In the genomic region with DNA sequence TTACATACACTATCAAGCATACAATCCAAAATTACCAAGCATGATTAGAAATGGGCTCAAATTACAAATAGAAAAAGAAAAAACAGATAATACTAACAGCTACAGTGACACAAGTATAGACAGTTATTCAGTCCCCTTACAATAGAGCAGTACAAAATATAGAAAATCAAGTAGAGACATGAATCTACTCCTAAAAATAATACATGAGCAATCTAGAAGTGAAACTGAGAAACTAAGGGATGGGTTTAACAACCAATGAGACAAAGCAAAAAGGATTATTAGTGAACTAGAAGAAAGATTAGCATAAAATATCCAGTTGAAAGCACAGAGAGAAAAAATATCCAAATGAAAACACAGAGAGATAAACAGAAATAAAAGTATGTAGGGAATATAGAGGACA, we compare ENCODE assay signal across 15 cellular contexts.
"Had no signal": no experiment of that assay in that cellular context is flagged by ENCODE, and none has a peak within 500 bp of the region (broad histone marks: within the 10 kb centered on the region; RNA-seq: fewer than 3 reads in every experiment).

No MANE protein-coding gene starts in this region.

- H3K4me1 ChIP-seq: colonic mucosa, pancreas had no signal

- H3K4me2 ChIP-seq: hepatocyte had no signal

- H3K36me3 ChIP-seq: colonic mucosa, pancreas, thoracic aorta had no signal

- H3K27me3 ChIP-seq: colonic mucosa, hepatocyte had no signal

- H3K79me2 ChIP-seq: hepatocyte had no signal

- DNase-seq: activated CD4-positive, alpha-beta T cell treated with anti-CD3 and anti-CD28 coated beads, Interleukin-2, amount 10 ng/mL, durations not matched to agents 24 days and 14 days; activated naive CD4-positive, alpha-beta T cell treated with anti-CD3 and anti-CD28 coated beads, Interleukin-2, amount 10 ng/mL, durations not matched to agents 7 days and 5 days; caudate nucleus; colonic mucosa; effector CD4-positive, alpha-beta T cell; kidney; left ventricle myocardium superior; pancreas; stimulated activated CD4-positive, alpha-beta T cell treated with anti-CD3 and anti-CD28 coated beads, Interleukin-4, amount 100 ng/mL, for 1 hour; stimulated activated CD8-positive, alpha-beta memory T cell treated with anti-CD3 and anti-CD28 coated beads, Interleukin-4, amount 100 ng/mL, for 48 hours; stimulated activated naive CD8-positive, alpha-beta T cell treated with anti-CD3 and anti-CD28 coated beads, Interleukin-15, amount 100 ng/mL, for 72 hours had no signal

- ATAC-seq: activated T-helper 17 cell treated with anti-CD3 and anti-CD28 coated beads, Interleukin-2, amount 50 U/mL, for 72 hours; left ventricle myocardium superior; pancreas; stimulated activated naive CD8-positive, alpha-beta T cell treated with anti-CD3 and anti-CD28 coated beads, Interleukin-15, amount 100 ng/mL, for 72 hours; WTC11 had no signal

- H3K4me3 ChIP-seq: colonic mucosa, hepatocyte, pancreas, thoracic aorta had no signal

- H2AFZ ChIP-seq: hepatocyte had no signal

- H3K27ac ChIP-seq: colonic mucosa, hepatocyte, pancreas, thoracic aorta had no signal

- H3K9me3 ChIP-seq: colonic mucosa, pancreas, thoracic aorta had no signal
